Comparison of ENCODE assay signal across 8 cellular contexts in the genomic region with DNA sequence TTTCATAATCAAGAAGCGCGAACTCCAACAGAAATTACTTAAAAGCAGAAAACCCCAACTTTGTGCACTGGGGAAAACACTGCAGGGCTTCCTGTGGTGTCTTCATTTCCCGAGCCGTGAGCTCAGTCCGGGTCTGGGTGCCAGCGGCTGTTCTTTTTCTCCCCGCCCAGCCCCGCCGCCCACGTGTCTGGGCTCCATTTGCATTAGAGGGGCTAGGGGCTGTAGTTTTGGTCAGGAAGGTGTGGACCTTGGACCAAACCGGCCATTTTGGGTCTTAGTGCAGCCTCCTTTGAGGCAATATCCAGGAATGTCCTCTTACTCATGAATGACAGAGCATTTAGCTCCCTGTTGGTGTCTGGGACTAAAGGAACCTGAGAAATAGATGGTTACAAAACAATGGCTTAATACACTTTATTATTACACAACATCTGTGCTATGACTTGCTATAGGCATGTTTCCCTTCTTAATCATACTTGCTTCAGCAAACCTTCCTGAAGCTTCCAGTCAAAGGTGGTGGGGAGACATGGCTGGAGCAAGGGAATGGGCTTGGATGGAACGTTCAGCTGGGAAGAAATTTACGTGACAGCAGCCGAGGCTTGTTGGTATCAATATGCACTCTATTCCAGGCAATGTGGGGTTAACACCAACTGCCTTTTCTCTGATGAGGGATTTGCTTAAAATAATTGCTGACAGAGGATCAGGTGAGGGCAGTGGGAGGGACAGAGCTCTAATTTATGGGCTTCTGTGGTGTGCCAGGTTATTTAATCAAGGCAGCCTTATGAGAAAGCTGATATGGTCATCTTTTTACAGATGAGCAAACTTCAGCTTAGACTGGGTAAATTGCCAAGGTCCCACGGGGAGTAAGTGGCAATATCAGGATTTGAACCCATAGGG. TPM values are rescaled to one million over a fixed set of nuclear protein-coding genes. Genes with fewer than 3 reads are reported as not detected.
DNase-seq lines count a peak whose midpoint lies in the region; ATAC-seq and TF ChIP-seq lines count a peak whose summit lies in the region.

No MANE protein-coding gene starts in this region.

- peak overlapping the region; percentile 82 for H3K4me2 ChIP-seq in OCI-LY1 (ENCODE audit: low read length)
- peak overlapping the region; percentile 92 for H3K4me2 ChIP-seq in osteoblast (ENCODE audit: insufficient read depth, low read length)

- H3K4me3 ChIP-seq in CD8-positive, alpha-beta memory T cell (ENCODE audit: low read length): peak overlapping the region; percentile 95
- peak overlapping the region; percentile 66 for H3K4me3 ChIP-seq in HEK293 (ENCODE audit: low read depth, low read length)
- peak overlapping the region; percentile 81 for H3K4me3 ChIP-seq in OCI-LY1 (ENCODE audit: low read depth, low read length, poor library complexity, severe bottlenecking)
- peak overlapping the region; percentile 94 for H3K4me3 ChIP-seq in osteoblast (ENCODE audit: insufficient read depth, low read length)

- no peaks in the 10 kb centered on the region for H3K9me2 ChIP-seq in OCI-LY1 (ENCODE audit: low read depth, low read length)

- peaks cover 56 to 71% (median 59%) of the 10 kb centered on the region in 3 donors for H3K4me1 Mint-ChIP-seq in CD8-positive, alpha-beta memory T cell
- H3K4me1 Mint-ChIP-seq in activated naive CD4-positive, alpha-beta T cell treated with anti-CD3 and anti-CD28 coated beads, Interleukin-2, amount 50 U/mL, for 24 hours: peaks cover 67% of the 10 kb centered on the region

- no peaks in the 10 kb centered on the region for H3K9me3 Mint-ChIP-seq in CD8-positive, alpha-beta memory T cell
- no peaks in the 10 kb centered on the region for H3K9me3 Mint-ChIP-seq in activated naive CD4-positive, alpha-beta T cell treated with anti-CD3 and anti-CD28 coated beads, Interleukin-2, amount 50 U/mL, for 24 hours

- intact Hi-C loops in Right ventricle myocardium inferior (cut with DNase I): loop anchor here (2.0 kb wide), 2 partner anchors 56 to 66 kb away; partner anchors contain the start of gene MAD2L2

- H3K36me3 ChIP-seq in CD8-positive, alpha-beta memory T cell (ENCODE audit: insufficient read depth, low read length): no peaks in the 10 kb centered on the region
- H3K36me3 ChIP-seq in HEK293 (ENCODE audit: control insufficient read depth in 2 of 2, insufficient read depth in 1 of 2, low read length in 2 of 2) (no peaks in the 10 kb centered on the region), OCI-LY1 (ENCODE audit: insufficient read depth, low read length) (no peaks in the 10 kb centered on the region), osteoblast (ENCODE audit: insufficient read depth, low read length) (no peaks in the 10 kb centered on the region)

- CTCF ChIA-PET in CD8-positive, alpha-beta memory T cell (lab: Charles Lee): interaction anchor here (1.0 to 2.6 kb wide), 7 partner anchors 17 to 699 kb away, joined by 3 to 10 read pairs (median 4); partner anchors contain the start of genes CLCN6 and FBXO6
- CTCF ChIA-PET in HEK293 (lab: Yijun Ruan, JAX): interaction anchor here (0.6 to 2.5 kb wide), 5 partner anchors 11 to 699 kb away, joined by 3 to 9 read pairs (median 4); no protein-coding TSS in a partner anchor

- TF ChIP-seq CTCF in HEK293 (tag by site-specific recombination; IDR thresholded peaks at IDR 0.05): no peak
- no peak for TF ChIP-seq CTCF in OCI-LY1 (IDR thresholded peaks at IDR 0.05; ENCODE audit: low read length)
- no peak for TF ChIP-seq CTCF in osteoblast (IDR thresholded peaks at IDR 0.05; ENCODE audit: extremely low read depth, low read depth, low read length)

- no peaks in the 10 kb centered on the region for H4K20me1 ChIP-seq in OCI-LY1 (ENCODE audit: insufficient read depth, low read length)
- H4K20me1 ChIP-seq in osteoblast (ENCODE audit: insufficient read depth, low read length): peaks cover 21% of the 10 kb centered on the region

- peaks cover 0 to 3% (median 0%) of the 10 kb centered on the region in 3 donors for H3K36me3 Mint-ChIP-seq in CD8-positive, alpha-beta memory T cell
- no peaks in the 10 kb centered on the region for H3K36me3 Mint-ChIP-seq in activated naive CD4-positive, alpha-beta T cell treated with anti-CD3 and anti-CD28 coated beads, Interleukin-2, amount 50 U/mL, for 24 hours

- POLR2A ChIA-PET in CD8-positive, alpha-beta memory T cell (lab: Charles Lee): interaction anchor here (0.6 to 2.3 kb wide), 5 partner anchors 18 to 171 kb away, joined by 3 to 9 read pairs (median 4); partner anchors contain the start of genes CLCN6 and MTHFR
- POLR2A ChIA-PET in HEK293 (lab: Yijun Ruan, JAX): interaction anchor here (0.6 to 2.1 kb wide), 5 partner anchors 67 to 173 kb away, joined by 3 to 5 read pairs (median 4); partner anchors contain the start of genes CLCN6, FBXO6 and MTHFR

- no peaks in the 10 kb centered on the region for H3K79me2 ChIP-seq in OCI-LY1 (ENCODE audit: insufficient read depth, low read length)
- H3K79me2 ChIP-seq in osteoblast (ENCODE audit: insufficient read depth, low read length): peaks cover 17% of the 10 kb centered on the region

- H3K9me3 ChIP-seq in CD8-positive, alpha-beta memory T cell (ENCODE audit: low read length): no peaks in the 10 kb centered on the region
- H3K9me3 ChIP-seq in HEK293 (ENCODE audit: control insufficient read depth, insufficient read depth, low read depth, low read length) (no peaks in the 10 kb centered on the region), OCI-LY1 (ENCODE audit: low read length) (no peaks in the 10 kb centered on the region), osteoblast (ENCODE audit: low read depth, low read length) (no peaks in the 10 kb centered on the region)

- peak overlapping the region; percentile 82 for H3K9ac ChIP-seq in OCI-LY1 (ENCODE audit: low read length)

- no peaks in the 10 kb centered on the region for H3K27me3 ChIP-seq in CD8-positive, alpha-beta memory T cell (ENCODE audit: insufficient read depth, low read length, poor library complexity, severe bottlenecking)
- no peaks in the 10 kb centered on the region for H3K27me3 ChIP-seq in OCI-LY1 (ENCODE audit: insufficient read depth, low read length)
- H3K27me3 ChIP-seq in osteoblast (ENCODE audit: insufficient read depth, low read length): no peaks in the 10 kb centered on the region

- peak overlapping the region; percentile 90 to 99 (median 93) for H3K4me3 Mint-ChIP-seq in CD8-positive, alpha-beta memory T cell
- peak overlapping the region; percentile 95 for H3K4me3 Mint-ChIP-seq in activated naive CD4-positive, alpha-beta T cell treated with anti-CD3 and anti-CD28 coated beads, Interleukin-2, amount 50 U/mL, for 24 hours

- peak overlapping the region; percentile 68 to 91 (median 86) for H3K27ac Mint-ChIP-seq in CD8-positive, alpha-beta memory T cell
- peak overlapping the region; percentile 12 for H3K27ac Mint-ChIP-seq in activated naive CD4-positive, alpha-beta T cell treated with anti-CD3 and anti-CD28 coated beads, Interleukin-2, amount 50 U/mL, for 24 hours

- peak; percentile 31 to 60 (median 35) for DNase-seq in CD8-positive, alpha-beta memory T cell
- DNase-seq in Right ventricle myocardium inferior (ENCODE audit: missing footprints): peak; percentile 85
- DNase-seq in osteoblast (ENCODE audit: insufficient read length, low spot score, missing footprints): peak; percentile 89

- H3F3A ChIP-seq in OCI-LY1 (ENCODE audit: insufficient read depth, low read length): no peaks in the 10 kb centered on the region

- H3K27me3 Mint-ChIP-seq in CD8-positive, alpha-beta memory T cell: no peaks in the 10 kb centered on the region
- no peaks in the 10 kb centered on the region for H3K27me3 Mint-ChIP-seq in activated naive CD4-positive, alpha-beta T cell treated with anti-CD3 and anti-CD28 coated beads, Interleukin-2, amount 50 U/mL, for 24 hours

- ATAC-seq in Right ventricle myocardium inferior (peak; percentile 40), GM21515 (IDR thresholded peaks at IDR 0.05; ENCODE audit: unreplicated experiment) (no peak), HG02870 (IDR thresholded peaks at IDR 0.05; ENCODE audit: unreplicated experiment) (no peak)

- H3K4me1 ChIP-seq in CD8-positive, alpha-beta memory T cell (ENCODE audit: insufficient read depth, low read length): peaks cover 64% of the 10 kb centered on the region
- peaks cover 3% of the 10 kb centered on the region; the same call in 1 of the 2 replicates for H3K4me1 ChIP-seq in HEK293 (ENCODE audit: control insufficient read depth, insufficient read depth, low read length)
- H3K4me1 ChIP-seq in OCI-LY1 (ENCODE audit: insufficient read depth, low read length, severe bottlenecking): peaks cover 25% of the 10 kb centered on the region
- H3K4me1 ChIP-seq in osteoblast (ENCODE audit: insufficient read depth, low read length): peaks cover 10% of the 10 kb centered on the region

- H3K27ac ChIP-seq in CD8-positive, alpha-beta memory T cell (ENCODE audit: low read depth, low read length): peak overlapping the region; percentile 83
- H3K27ac ChIP-seq in HEK293 (ENCODE audit: extremely low read depth, low read depth, low read length) (no peak overlapping the region; the same call in 1 of the 2 replicates), OCI-LY1 (ENCODE audit: low read depth, low read length, poor library complexity, severe bottlenecking) (peak overlapping the region; percentile 40), osteoblast (ENCODE audit: low read depth, low read length) (peak overlapping the region; percentile 81)

- H2AFZ ChIP-seq in OCI-LY1 (ENCODE audit: low read length): peak overlapping the region; percentile 53; the same call in 1 of the 2 replicates
- peak overlapping the region; percentile 94 for H2AFZ ChIP-seq in osteoblast (ENCODE audit: low read length)

TF ChIP-seq in HEK293, 187 proteins besides CTCF, POLR2A, EP300 and RAD21 (continues in another document):
- TF ChIP-seq FEZF1 (tag by site-specific recombination; IDR thresholded peaks at IDR 0.05): peak; percentile 36; the same call in 1 of the 2 replicates
- TF ChIP-seq ZNF76 (tag by site-specific recombination; IDR thresholded peaks at IDR 0.05; ENCODE audit: borderline replicate concordance, low read depth): 0 out of 2 replicates have a peak, but pooled peaks have one; percentile 18
- 0 out of 2 replicates have a peak, but pooled peaks have one; percentile 15 for TF ChIP-seq WT1 (tag by site-specific recombination; IDR thresholded peaks at IDR 0.05)

RNA-seq across cellular contexts. Expression of gene AGTRAP, which starts 1.1 kb away (rescaled TPM):
- 10 to 100 TPM in 1 of 2 experiments, 1 to 10 TPM in 1; 9.7 to 10.6 TPM for total RNA-seq in CD8-positive, alpha-beta memory T cell
- polyA plus RNA-seq in CD8-positive, alpha-beta memory T cell: 103 TPM
- total RNA-seq in Right ventricle myocardium inferior (18.3 TPM), osteoblast (47.7 and 56.5 TPM in 2 replicates)

RNA-seq across cellular contexts. Expression of gene C1orf167, which starts 25.0 kb away (rescaled TPM):
- not detected for total RNA-seq in CD8-positive, alpha-beta memory T cell
- 0.81 TPM for polyA plus RNA-seq in CD8-positive, alpha-beta memory T cell
- total RNA-seq in Right ventricle myocardium inferior: 5.0 TPM
- total RNA-seq in osteoblast: under 0.01 TPM in 1 of 2 replicates, not detected in the other

RNA-seq across cellular contexts. Expression of gene DRAXIN, which starts 45.5 kb away (rescaled TPM):
- total RNA-seq in CD8-positive, alpha-beta memory T cell: under 1 TPM; 0.09 to 0.11 TPM
- polyA plus RNA-seq in CD8-positive, alpha-beta memory T cell: 0.12 TPM
- total RNA-seq in Right ventricle myocardium inferior (0.03 TPM), osteoblast (under 0.01 TPM in 2 replicates)

RNA-seq across cellular contexts. Expression of gene MAD2L2, which starts 56.0 kb away (rescaled TPM):
- total RNA-seq in CD8-positive, alpha-beta memory T cell: 10 to 100 TPM; 60.1 to 66.2 TPM
- polyA plus RNA-seq in CD8-positive, alpha-beta memory T cell: 57.2 TPM
- total RNA-seq in Right ventricle myocardium inferior: 20.1 TPM
- 20.6 and 22.7 TPM in 2 replicates for total RNA-seq in osteoblast

Comparison
In these comparisons a context has a peak if more than half of its experiments do, and no peak if none do; other contexts are left out.
1. DNase-seq: peak in every context shown above with its lines; median percentile 89 in osteoblast; 85 in Right ventricle myocardium inferior; 35 in CD8-positive, alpha-beta memory T cell.